Comparison of ENCODE assay signal across 1 cellular context in the genomic region with DNA sequence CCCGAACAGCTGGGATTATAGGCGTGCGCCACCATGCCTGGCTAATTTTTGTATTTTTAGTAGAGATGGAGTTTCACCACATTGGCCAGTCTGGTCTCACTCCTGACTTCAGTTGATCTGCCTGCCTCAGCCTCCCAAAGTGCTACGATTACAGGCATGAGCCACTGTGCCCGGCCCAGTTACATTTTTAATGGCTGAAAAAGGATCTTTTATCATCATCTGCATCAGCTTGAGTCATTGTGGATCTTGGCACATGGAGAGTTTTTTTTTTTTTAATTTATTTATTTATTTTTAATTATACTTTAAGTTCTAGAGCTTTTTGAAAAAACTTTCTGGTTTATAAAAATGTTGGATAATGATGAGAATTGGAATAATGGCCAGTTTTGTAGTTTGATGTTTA.
TF ChIP-seq lines count a peak whose summit lies in the region.

No MANE protein-coding gene starts in this region.

TF ChIP-seq in IMR-90, 13 proteins besides CTCF, POLR2A, EP300 and RAD21:
- TF ChIP-seq NFE2L2 (IDR thresholded peaks at IDR 0.05; ENCODE audit: low read depth, low read length) (no peak), USF2 (IDR thresholded peaks at IDR 0.05; ENCODE audit: low read depth, low read length) (no peak), CEBPB (IDR thresholded peaks at IDR 0.05; ENCODE audit: low read depth, low read length) (no peak), BHLHE40 (IDR thresholded peaks at IDR 0.05; ENCODE audit: low read depth, low read length) (no peak), MXI1 (IDR thresholded peaks at IDR 0.05; ENCODE audit: borderline replicate concordance, low read depth, low read length) (no peak), RCOR1 (IDR thresholded peaks at IDR 0.05; ENCODE audit: insufficient replicate concordance, low read length) (no peak)
